In genomic region chr4:41935652-41936021, GRCh38 we compare ENCODE assay signal across 8 cellular contexts. TPM values are rescaled to one million over a fixed set of nuclear protein-coding genes. Genes with fewer than 3 reads are reported as not detected.
DNase-seq lines count a peak whose midpoint lies in the region; ATAC-seq, FAIRE-seq and TF ChIP-seq lines count a peak whose summit lies in the region.

No MANE protein-coding gene starts in this region.

- FAIRE-seq in frontal cortex (lab: Jason Lieb, UNC): no peak

- peak overlapping the region; percentile 99 for H3K4me3 ChIP-seq in WI38 (ENCODE audit: low read depth, low read length)
- peak overlapping the region; percentile 76 to 96 (median 89) for H3K4me3 ChIP-seq in esophagus squamous epithelium

- TF ChIP-seq CTCF in WI38 (IDR thresholded peaks at IDR 0.05; ENCODE audit: low read depth, low read length) (no peak), esophagus squamous epithelium (IDR thresholded peaks at IDR 0.05) (no peak), omental fat pad (IDR thresholded peaks at IDR 0.05) (no peak)

- 1 to 5% methylated on average over 12 of the region's 12 CpGs for whole genome bisulfite sequencing in esophagus squamous epithelium, 2 donors

- TF ChIP-seq POLR2A in esophagus squamous epithelium (IDR thresholded peaks at IDR 0.05): no peak

- intact Hi-C loops in esophagus squamous epithelium (cut with DNase I): no loop called here

- ATAC-seq in HG03066 (IDR thresholded peaks at IDR 0.05; ENCODE audit: low read depth, unreplicated experiment) (peak; percentile 4), omental fat pad (ENCODE audit: low FRiP score) (peak; percentile 25), GM19324 (IDR thresholded peaks at IDR 0.05; ENCODE audit: low FRiP score, unreplicated experiment) (no peak)

- no peaks in the 10 kb centered on the region for H3K27me3 ChIP-seq in esophagus squamous epithelium

- peak; percentile 39 for DNase-seq in activated CD8-positive, alpha-beta memory T cell treated with anti-CD3 and anti-CD28 coated beads, Interleukin-2, amount 50 U/mL, for 4 hours
- DNase-seq in activated CD8-positive, alpha-beta memory T cell treated with anti-CD3 and anti-CD28 coated beads for 24 hours: no peak
- DNase-seq in esophagus squamous epithelium (lab: John Stamatoyannopoulos, UW) (no peak), omental fat pad (ENCODE audit: low spot score) (no peak), frontal cortex (ENCODE audit: low spot score in 2 of 2) (no peak)

- H3K36me3 ChIP-seq in esophagus squamous epithelium: peaks cover 0 to 22% (median 0%) of the 10 kb centered on the region in 3 donors

- peaks cover 9 to 50% (median 29%) of the 10 kb centered on the region in 3 donors for H3K4me1 ChIP-seq in esophagus squamous epithelium

- no peaks in the 10 kb centered on the region for H3K9me3 ChIP-seq in esophagus squamous epithelium

- H3K27ac ChIP-seq in esophagus squamous epithelium: peak overlapping the region; percentile 85 to 92 (median 88)

RNA-seq across cellular contexts. Expression of gene TMEM33, which starts 0.4 kb away (rescaled TPM):
- 10 to 100 TPM; 37.6 to 69.0 (median 65.6) TPM for total RNA-seq in esophagus squamous epithelium
- 10 to 100 TPM; 24.6 to 46.4 (median 35.2) TPM for total RNA-seq in omental fat pad
- total RNA-seq in frontal cortex: 56.3 TPM

RNA-seq across cellular contexts. Expression of gene DCAF4L1, which starts 45.9 kb away (rescaled TPM):
- total RNA-seq in esophagus squamous epithelium (under 1 TPM; under 0.01 to 0.38 (median 0.15) TPM), omental fat pad (under 1 TPM; 0.28 to 0.47 (median 0.34) TPM), frontal cortex (under 0.01 TPM)

RNA-seq across cellular contexts. Expression of gene SLC30A9, which starts 54.7 kb away (rescaled TPM):
- total RNA-seq in esophagus squamous epithelium (10 to 100 TPM; 37.1 to 52.7 (median 46.4) TPM), omental fat pad (10 to 100 TPM; 31.6 to 38.8 (median 35.0) TPM), frontal cortex (112 TPM)
